26 cellular contexts compared by ENCODE assay signal in genomic region chr1:114296413-114296812, GRCh38.
A peak's percentile ranks its signal among the peaks of the same experiment; 100 is the strongest.
DNase-seq lines count a peak whose midpoint lies in the region; ATAC-seq, FAIRE-seq and TF ChIP-seq lines count a peak whose summit lies in the region.
"Had no signal": no experiment of that assay in that cellular context is flagged by ENCODE, and none has a peak within 500 bp of the region (broad histone marks: within the 10 kb centered on the region; RNA-seq: fewer than 3 reads in every experiment).

No MANE protein-coding gene starts in this region.

- H3K9me3 ChIP-seq in HepG2 (ENCODE audit: low read length): no peaks in the 10 kb centered on the region
- no peaks in the 10 kb centered on the region for H3K9me3 ChIP-seq in right lobe of liver
- H3K9me3 ChIP-seq in K562 (replicated peaks; ENCODE audit: control insufficient read depth, insufficient read depth, low read depth, low read length): no peaks in the 10 kb centered on the region
- no peaks in the 10 kb centered on the region for H3K9me3 ChIP-seq in esophagus muscularis mucosa
- no peaks in the 10 kb centered on the region for H3K9me3 ChIP-seq in neural progenitor cell (ENCODE audit: low read depth)
- H3K9me3 ChIP-seq: BE2C; BLaER1 treated with 17β-estradiol and CSF1 and Interleukin-3, amounts not matched to agents 10 nM and 100 nM; HAP-1 had no signal

- POLR2A ChIA-PET in HepG2 (lab: Yijun Ruan, JAX): no interaction called here
- POLR2A ChIA-PET in K562 (lab: Yijun Ruan, JAX): no interaction called here

- ATAC-seq in HepG2 (no peak), right lobe of liver (no peak), K562 (no peak), HG02642 (IDR thresholded peaks at IDR 0.05; ENCODE audit: poor library complexity, unreplicated experiment) (no peak)
- ATAC-seq: GM12878 had no signal

- H3K4me1 ChIP-seq in HepG2 (ENCODE audit: insufficient read depth, low read length) (no peaks in the 10 kb centered on the region), right lobe of liver (no peaks in the 10 kb centered on the region), K562 (replicated peaks in 1 of 2; ENCODE audit: control insufficient read depth in 2 of 2, insufficient read depth in 2 of 2, low read length in 2 of 2) (no peaks in the 10 kb centered on the region), esophagus muscularis mucosa (peaks cover 0 to 8% (median 3%) of the 10 kb centered on the region in 4 donors), neural progenitor cell (peaks cover 6% of the 10 kb centered on the region)
- H3K4me1 ChIP-seq: BE2C, HAP-1 had no signal

- intact Hi-C loops in HepG2 (cut with micrococcal nuclease; ENCODE audit: unreplicated experiment): no loop called here
- intact Hi-C loops in right lobe of liver (cut with DNase I): no loop called here
- intact Hi-C loops in K562 (cut with micrococcal nuclease): no loop called here
- intact Hi-C loops in esophagus muscularis mucosa (cut with DNase I): no loop called here

- WGBS in HepG2 (ENCODE audit: low lambda C conversion rate): under 1% methylated on average over 4 of the region's 4 CpGs
- 71% methylated on average over 4 of the region's 4 CpGs for WGBS in right lobe of liver (ENCODE audit: insufficient coverage, low coverage, low lambda C conversion rate, missing lambda C conversion rate)
- 3% methylated on average over 4 of the region's 4 CpGs for WGBS in K562 (ENCODE audit: insufficient coverage, low coverage, missing lambda C conversion rate)
- WGBS in esophagus muscularis mucosa: 86% methylated on average over 4 of the region's 4 CpGs

- in situ Hi-C loops in HepG2 (cut with HindIII; ENCODE audit: extremely low pct_ligation_motif_present, low pct_unique_long_range_greater_than_20kb) (loop anchor here (25.0 kb wide), 1 partner anchor 459 kb away; no protein-coding TSS in a partner anchor), K562 (cut with MboI) (no loop called here), ACHN (cut with HindIII; ENCODE audit: low pct_ligation_motif_present, low pct_unique_long_range_greater_than_20kb, low sequenced_read_pairs) (no loop called here)

- DNase-seq in HepG2 (ENCODE audit: low spot score) (no peak), right lobe of liver (no peak), K562 (ENCODE audit: extremely low read depth in 1 of 4, low spot score in 3 of 4) (no peak), esophagus muscularis mucosa (ENCODE audit: extremely low spot score) (peak; percentile 39), neural progenitor cell (ENCODE audit: low spot score) (no peak), ACHN (no peak), RPMI8226 (no peak)
- DNase-seq: AML-193; BE2C; CD4-positive, alpha-beta T cell; CD8-positive, alpha-beta memory T cell; DMS 273 treated with DMSO at 0.1 percent for 48 hours; DMS79; EL; GDM1; GM23248; HFFc6 had no signal

- no peak for TF ChIP-seq EP300 in HepG2 (IDR thresholded peaks at IDR 0.05; ENCODE audit: low read depth in 2 of 2, low read length in 2 of 2)
- no peak for TF ChIP-seq EP300 in HepG2 (CRISPR knock-in tag; IDR thresholded peaks at IDR 0.05; ENCODE audit: borderline replicate concordance)
- no peak for TF ChIP-seq EP300 in K562 (IDR thresholded peaks at IDR 0.05; ENCODE audit: low read length)
- no peak for TF ChIP-seq EP300 in esophagus muscularis mucosa (IDR thresholded peaks at IDR 0.05)

- BruUV-seq in HepG2 (replicated peaks; lab: Mats Ljungman, UMichigan) (no TSS peak), K562 (replicated peaks; lab: Mats Ljungman, UMichigan) (no TSS peak)

- no peak overlapping the region for H3K27ac Mint-ChIP-seq in neural progenitor cell
- H3K27ac Mint-ChIP-seq: CD14-positive monocyte; CD4-positive, alpha-beta T cell; HFFc6 had no signal

- H3K27me3 Mint-ChIP-seq in neural progenitor cell (ENCODE audit: insufficient read depth, low read depth): no peaks in the 10 kb centered on the region

- H4K20me1 ChIP-seq in HepG2 (ENCODE audit: insufficient read depth, low read length) (no peaks in the 10 kb centered on the region), K562 (replicated peaks; ENCODE audit: control insufficient read depth, insufficient read depth, low read length) (no peaks in the 10 kb centered on the region), neural progenitor cell (ENCODE audit: low read depth) (no peaks in the 10 kb centered on the region)
- H4K20me1 ChIP-seq: BLaER1 treated with 17β-estradiol and CSF1 and Interleukin-3, amounts not matched to agents 10 nM and 100 nM had no signal

- H3K4me3 ChIP-seq in HepG2 (replicated peaks in 1 of 3; ENCODE audit: insufficient read depth in 1 of 3, low read depth in 2 of 3, low read length in 3 of 3) (no peak overlapping the region), right lobe of liver (no peak overlapping the region), K562 (no peak overlapping the region), esophagus muscularis mucosa (no peak overlapping the region), neural progenitor cell (no peak overlapping the region)
- H3K4me3 ChIP-seq: BLaER1 treated with 17β-estradiol and CSF1 and Interleukin-3, amounts not matched to agents 10 nM and 100 nM; GM12878; GM23248; HAP-1 had no signal

- no peaks in the 10 kb centered on the region for H3F3A ChIP-seq in neural progenitor cell (ENCODE audit: low read depth)

- no peak overlapping the region for H3K4me2 ChIP-seq in HepG2 (ENCODE audit: low read depth, low read length)
- H3K4me2 ChIP-seq in K562 (ENCODE audit: insufficient read depth, low read length): no peak overlapping the region
- no peak overlapping the region for H3K4me2 ChIP-seq in neural progenitor cell
- H3K4me2 ChIP-seq: BLaER1 treated with 17β-estradiol and CSF1 and Interleukin-3, amounts not matched to agents 10 nM and 100 nM had no signal

- H3K9me1 ChIP-seq in K562 (ENCODE audit: control insufficient read depth, insufficient read depth, low read length): no peaks in the 10 kb centered on the region

- H3K9ac ChIP-seq in HepG2 (ENCODE audit: insufficient read depth, low read depth, low read length) (no peak overlapping the region), K562 (ENCODE audit: insufficient read depth in 1 of 2, low read depth in 2 of 2, low read length in 2 of 2) (no peak overlapping the region), neural progenitor cell (no peak overlapping the region)
- H3K9ac ChIP-seq: BLaER1 treated with 17β-estradiol and CSF1 and Interleukin-3, amounts not matched to agents 10 nM and 100 nM; GM23248 had no signal

- H3K27me3 ChIP-seq in HepG2 (ENCODE audit: control insufficient read depth in 1 of 2, insufficient read depth in 2 of 2, low read length in 2 of 2) (peaks cover 6 to 56% of the 10 kb centered on the region in 2 experiments), right lobe of liver (no peaks in the 10 kb centered on the region), K562 (ENCODE audit: control insufficient read depth in 2 of 2, insufficient read depth in 2 of 2, low read length in 2 of 2) (peaks cover 54 to 64% of the 10 kb centered on the region in 2 experiments), esophagus muscularis mucosa (peaks cover 0 to 6% (median 0%) of the 10 kb centered on the region in 4 donors), neural progenitor cell (no peaks in the 10 kb centered on the region)
- H3K27me3 ChIP-seq: BLaER1 treated with 17β-estradiol and CSF1 and Interleukin-3, amounts not matched to agents 10 nM and 100 nM had no signal

- FAIRE-seq in HepG2 (lab: Jason Lieb, UNC) (no peak), K562 (lab: Jason Lieb, UNC) (peak; percentile 44)
- FAIRE-seq: A204.1, D721Med, GM12878, H54 had no signal

- H3K27ac ChIP-seq in HepG2 (ENCODE audit: extremely low read length, insufficient read depth, low read length) (no peak overlapping the region), right lobe of liver (no peak overlapping the region), K562 (ENCODE audit: extremely low read depth, low read depth, low read length) (no peak overlapping the region), esophagus muscularis mucosa (replicated peaks in 1 of 4) (no peak overlapping the region), neural progenitor cell (no peak overlapping the region)
- H3K27ac ChIP-seq: 22Rv1; BLaER1 treated with 17β-estradiol and CSF1 and Interleukin-3, amounts not matched to agents 10 nM and 100 nM; GM23248 had no signal

- no peaks in the 10 kb centered on the region for H3K9me3 Mint-ChIP-seq in neural progenitor cell
- H3K9me3 Mint-ChIP-seq: CD4-positive, alpha-beta T cell; CD8-positive, alpha-beta memory T cell; HFFc6 had no signal

- no peak for TF ChIP-seq POLR2A in HepG2 (IDR thresholded peaks at IDR 0.05; ENCODE audit: insufficient read depth in 1 of 2, low read depth in 2 of 2, low read length in 2 of 2)
- TF ChIP-seq POLR2A in right lobe of liver (IDR thresholded peaks at IDR 0.05): no peak
- TF ChIP-seq POLR2A in K562 (conservative IDR thresholded peaks at IDR 0.05): no peak
- TF ChIP-seq POLR2A in esophagus muscularis mucosa (IDR thresholded peaks at IDR 0.05; ENCODE audit: low read depth): no peak

- H3K79me2 ChIP-seq in HepG2 (ENCODE audit: insufficient read depth, low read length) (no peaks in the 10 kb centered on the region), K562 (ENCODE audit: control insufficient read depth, insufficient read depth, low read length) (no peaks in the 10 kb centered on the region), neural progenitor cell (ENCODE audit: low read depth) (no peaks in the 10 kb centered on the region)

- TF ChIP-seq CTCF in HepG2 (CRISPR knock-in tag; IDR thresholded peaks at IDR 0.05): no peak
- no peak for TF ChIP-seq CTCF in right lobe of liver (IDR thresholded peaks at IDR 0.05)
- no peak for TF ChIP-seq CTCF in K562 (IDR thresholded peaks at IDR 0.05 in 2 of 3, conservative IDR thresholded peaks at IDR 0.05 in 1 of 3; ENCODE audit: insufficient read depth in 2 of 3, low read depth in 1 of 3, low read length in 3 of 3)
- TF ChIP-seq CTCF in esophagus muscularis mucosa (IDR thresholded peaks at IDR 0.05): no peak
- TF ChIP-seq CTCF in neural progenitor cell (IDR thresholded peaks at IDR 0.05): no peak

- H2AFZ ChIP-seq in HepG2 (ENCODE audit: low read length): no peak overlapping the region
- H2AFZ ChIP-seq in K562 (ENCODE audit: low read depth, low read length): no peak overlapping the region
- peak overlapping the region; percentile 47 for H2AFZ ChIP-seq in neural progenitor cell (replicated peaks)
- H2AFZ ChIP-seq: GM23248 had no signal

- CTCF ChIA-PET in HepG2 (lab: Yijun Ruan, JAX; ENCODE audit: low intra/inter-chr PET ratio, low total read pairs): no interaction called here
- CTCF ChIA-PET in K562 (lab: Yijun Ruan, JAX; ENCODE audit: low intra/inter-chr PET ratio): no interaction called here

- H3K36me3 Mint-ChIP-seq in neural progenitor cell: no peaks in the 10 kb centered on the region
- H3K36me3 Mint-ChIP-seq: CD14-positive monocyte had no signal

- H3K4me1 Mint-ChIP-seq in neural progenitor cell: peaks cover 11% of the 10 kb centered on the region

- H3K36me3 ChIP-seq in HepG2 (replicated peaks in 1 of 2; ENCODE audit: control insufficient read depth in 1 of 2, insufficient read depth in 2 of 2, low read length in 2 of 2) (no peaks in the 10 kb centered on the region), right lobe of liver (no peaks in the 10 kb centered on the region), K562 (ENCODE audit: control insufficient read depth, insufficient read depth, low read length) (no peaks in the 10 kb centered on the region), esophagus muscularis mucosa (no peaks in the 10 kb centered on the region), neural progenitor cell (no peaks in the 10 kb centered on the region)
- H3K36me3 ChIP-seq: BE2C; BLaER1 treated with 17β-estradiol and CSF1 and Interleukin-3, amounts not matched to agents 10 nM and 100 nM; HAP-1 had no signal

- TF ChIP-seq RAD21 in HepG2 (CRISPR knock-in tag; IDR thresholded peaks at IDR 0.05) (no peak), K562 (CRISPR knock-in tag; conservative IDR thresholded peaks at IDR 0.05 in 1 of 2, IDR thresholded peaks at IDR 0.05 in 1 of 2) (no peak)

- no peak overlapping the region for H3K4me3 Mint-ChIP-seq in neural progenitor cell
- H3K4me3 Mint-ChIP-seq: CD14-positive monocyte; CD4-positive, alpha-beta T cell; CD8-positive, alpha-beta memory T cell; HFFc6 had no signal

Comparison
In these comparisons a context has a peak if more than half of its experiments do, and no peak if none do; other contexts are left out.
1. Of the 241 proteins assayed by ChIP-seq in both HepG2 and K562: peak only in HepG2: EZH2; only in K562: none; in both: none; in neither: 240.